25 cellular contexts compared by ENCODE assay signal in the genomic region with DNA sequence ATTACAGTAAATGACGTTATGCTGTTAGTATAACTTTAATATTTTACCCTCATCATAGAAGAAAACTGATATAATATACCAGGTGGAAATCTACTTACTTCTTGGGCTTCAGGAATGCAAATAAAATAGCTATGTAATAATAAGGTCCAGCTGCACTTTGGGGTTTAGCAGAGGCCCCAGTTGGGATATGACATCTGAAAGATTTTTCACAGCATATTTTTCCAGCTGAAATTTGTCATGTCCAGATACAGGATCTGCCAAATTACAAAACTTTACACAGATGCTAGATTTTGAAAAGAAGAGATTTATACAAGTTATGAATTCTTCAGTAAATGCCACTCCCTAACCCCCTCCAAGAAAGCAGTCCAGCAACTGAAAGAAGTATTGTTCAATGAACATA. TPM values are rescaled to one million over a fixed set of nuclear protein-coding genes. Genes with fewer than 3 reads are reported as not detected.
"Had no signal": no experiment of that assay in that cellular context is flagged by ENCODE, and none has a peak within 500 bp of the region (broad histone marks: within the 10 kb centered on the region; RNA-seq: fewer than 3 reads in every experiment).

No MANE protein-coding gene starts in this region.

- H3K9me3 ChIP-seq: breast epithelium, colonic mucosa, lower lobe of right lung, tibial nerve had no signal

- H3K27ac ChIP-seq: breast epithelium, colonic mucosa, dorsolateral prefrontal cortex, lower lobe of right lung, tibial nerve had no signal

- H3K4me1 ChIP-seq: breast epithelium, colonic mucosa, heart left ventricle, lower lobe of right lung had no signal

- H3K4me1 Mint-ChIP-seq: activated naive CD8-positive, alpha-beta T cell treated with anti-CD3 and anti-CD28 coated beads for 36 hours; naive thymus-derived CD8-positive, alpha-beta T cell; stimulated activated effector memory CD8-positive, alpha-beta T cell treated with anti-CD3 and anti-CD28 coated beads, Interleukin-12 subunit alpha, Interleukin-12 subunit beta, amount 100 ng/mL, for 72 hours; stimulated activated naive CD8-positive, alpha-beta T cell treated with anti-CD3 and anti-CD28 coated beads, Interleukin-15, amount 100 ng/mL, for 72 hours had no signal

- H3K36me3 Mint-ChIP-seq: activated naive CD8-positive, alpha-beta T cell treated with anti-CD3 and anti-CD28 coated beads for 36 hours; naive thymus-derived CD8-positive, alpha-beta T cell; stimulated activated effector memory CD8-positive, alpha-beta T cell treated with anti-CD3 and anti-CD28 coated beads, Interleukin-12 subunit alpha, Interleukin-12 subunit beta, amount 100 ng/mL, for 72 hours had no signal

- H3K27me3 Mint-ChIP-seq: effector memory CD8-positive, alpha-beta T cell; stimulated activated naive CD8-positive, alpha-beta T cell treated with anti-CD3 and anti-CD28 coated beads, Interleukin-15, amount 100 ng/mL, for 72 hours had no signal

- H3K27me3 ChIP-seq: breast epithelium, colonic mucosa, dorsolateral prefrontal cortex, heart left ventricle, tibial nerve had no signal

- H3K4me3 Mint-ChIP-seq: activated naive CD8-positive, alpha-beta T cell treated with anti-CD3 and anti-CD28 coated beads for 36 hours; activated T-cell treated with anti-CD3 and anti-CD28 coated beads, Interleukin-2, amount 50 U/mL, for 4 hours; effector memory CD8-positive, alpha-beta T cell; naive thymus-derived CD8-positive, alpha-beta T cell; stimulated activated effector memory CD8-positive, alpha-beta T cell treated with anti-CD3 and anti-CD28 coated beads, Interleukin-12 subunit alpha, Interleukin-12 subunit beta, amount 100 ng/mL, for 72 hours; stimulated activated naive CD8-positive, alpha-beta T cell treated with anti-CD3 and anti-CD28 coated beads, Interleukin-15, amount 100 ng/mL, for 72 hours; T-helper 1 cell treated with Interleukin-12 subunit alpha and Interleukin-12 subunit beta and Interleukin-4 antibody, amounts not matched to agents 30 μg/mL and 1 μg/mL, for 36 hours had no signal

- H3K36me3 ChIP-seq: breast epithelium, colonic mucosa, heart left ventricle, lower lobe of right lung, tibial nerve had no signal

- ATAC-seq: activated T-cell treated with anti-CD3 and anti-CD28 coated beads, Interleukin-2, amount 50 U/mL, for 4 hours; effector memory CD8-positive, alpha-beta T cell; esophagus mucosa; lower lobe of right lung; naive thymus-derived CD8-positive, alpha-beta T cell; stimulated activated effector memory CD8-positive, alpha-beta T cell treated with anti-CD3 and anti-CD28 coated beads, Interleukin-12 subunit alpha, Interleukin-12 subunit beta, amount 100 ng/mL, for 72 hours; stimulated activated naive CD8-positive, alpha-beta T cell treated with anti-CD3 and anti-CD28 coated beads, Interleukin-15, amount 100 ng/mL, for 72 hours had no signal

- H3K27ac Mint-ChIP-seq: activated naive CD8-positive, alpha-beta T cell treated with anti-CD3 and anti-CD28 coated beads for 36 hours; activated T-helper 2 cell treated with anti-CD3 and anti-CD28 coated beads, Interferon-gamma antibody, Interleukin-2, Interleukin-4, amounts not matched to agents 10 μg/mL and 5 μg/mL and 100 μg/mL, durations not matched to agents 14 hours and 24 hours and 36 hours; effector memory CD8-positive, alpha-beta T cell; naive thymus-derived CD8-positive, alpha-beta T cell; stimulated activated effector memory CD8-positive, alpha-beta T cell treated with anti-CD3 and anti-CD28 coated beads, Interleukin-12 subunit alpha, Interleukin-12 subunit beta, amount 100 ng/mL, for 72 hours; stimulated activated naive CD8-positive, alpha-beta T cell treated with anti-CD3 and anti-CD28 coated beads, Interleukin-15, amount 100 ng/mL, for 72 hours; T-helper 1 cell treated with Interleukin-12 subunit alpha and Interleukin-12 subunit beta and Interleukin-4 antibody, amounts not matched to agents 30 μg/mL and 1 μg/mL, for 36 hours had no signal

- DNase-seq: activated CD4-positive, alpha-beta T cell treated with anti-CD3 and anti-CD28 coated beads for 4 hours; activated CD4-positive, alpha-beta T cell treated with anti-CD3 and anti-CD28 coated beads, Interleukin-2, amount 50 U/mL, for 48 hours; activated CD4-positive, CD25-positive, alpha-beta regulatory T cell; activated CD8-positive, alpha-beta memory T cell treated with anti-CD3 and anti-CD28 coated beads, Interleukin-2, amount 50 U/mL, for 48 hours; activated naive CD4-positive, alpha-beta T cell treated with Interleukin-2 at 50 U/mL for 16 hours; activated naive CD8-positive, alpha-beta T cell treated with anti-CD3 and anti-CD28 coated beads for 36 hours; activated T-cell treated with anti-CD3 and anti-CD28 coated beads, Interleukin-2, amount 50 U/mL, for 4 hours; amniotic stem cell; colonic mucosa; dorsolateral prefrontal cortex; effector memory CD8-positive, alpha-beta T cell; heart left ventricle; lower lobe of right lung; naive thymus-derived CD8-positive, alpha-beta T cell; retina; stimulated activated CD4-positive, alpha-beta T cell treated with anti-CD3 and anti-CD28 coated beads, Interleukin-1b, Interleukin-23, amount 100 ng/mL, for 48 hours; stimulated activated naive CD8-positive, alpha-beta T cell treated with anti-CD3 and anti-CD28 coated beads, Interleukin-15, amount 100 ng/mL, for 72 hours; T1000 had no signal

- H3K4me3 ChIP-seq: breast epithelium, colonic mucosa, dorsolateral prefrontal cortex, heart left ventricle, lower lobe of right lung, tibial nerve had no signal

- H3K9me3 Mint-ChIP-seq: activated T-cell treated with anti-CD3 and anti-CD28 coated beads, Interleukin-2, amount 50 U/mL, for 4 hours; activated T-helper 2 cell treated with anti-CD3 and anti-CD28 coated beads, Interferon-gamma antibody, Interleukin-2, Interleukin-4, amounts not matched to agents 10 μg/mL and 5 μg/mL and 100 μg/mL, durations not matched to agents 14 hours and 24 hours and 36 hours; stimulated activated effector memory CD8-positive, alpha-beta T cell treated with anti-CD3 and anti-CD28 coated beads, Interleukin-12 subunit alpha, Interleukin-12 subunit beta, amount 100 ng/mL, for 72 hours; stimulated activated naive CD8-positive, alpha-beta T cell treated with anti-CD3 and anti-CD28 coated beads, Interleukin-15, amount 100 ng/mL, for 72 hours had no signal

RNA-seq across cellular contexts. Expression of a gene that starts 29.3 kb away (rescaled TPM):
- total RNA-seq: activated CD8-positive, alpha-beta memory T cell treated with anti-CD3 and anti-CD28 coated beads for 36 hours; activated naive CD8-positive, alpha-beta T cell treated with anti-CD3 and anti-CD28 coated beads for 36 hours; activated T-helper 2 cell treated with anti-CD3 and anti-CD28 coated beads, Interferon-gamma antibody, Interleukin-2, Interleukin-4, amounts not matched to agents 10 μg/mL and 5 μg/mL and 100 μg/mL, durations not matched to agents 14 hours and 24 hours and 36 hours; naive thymus-derived CD8-positive, alpha-beta T cell had no signal
- polyA plus RNA-seq: naive thymus-derived CD8-positive, alpha-beta T cell had no signal
